ENCODE assay signal across 1 cellular context in the genomic region with DNA sequence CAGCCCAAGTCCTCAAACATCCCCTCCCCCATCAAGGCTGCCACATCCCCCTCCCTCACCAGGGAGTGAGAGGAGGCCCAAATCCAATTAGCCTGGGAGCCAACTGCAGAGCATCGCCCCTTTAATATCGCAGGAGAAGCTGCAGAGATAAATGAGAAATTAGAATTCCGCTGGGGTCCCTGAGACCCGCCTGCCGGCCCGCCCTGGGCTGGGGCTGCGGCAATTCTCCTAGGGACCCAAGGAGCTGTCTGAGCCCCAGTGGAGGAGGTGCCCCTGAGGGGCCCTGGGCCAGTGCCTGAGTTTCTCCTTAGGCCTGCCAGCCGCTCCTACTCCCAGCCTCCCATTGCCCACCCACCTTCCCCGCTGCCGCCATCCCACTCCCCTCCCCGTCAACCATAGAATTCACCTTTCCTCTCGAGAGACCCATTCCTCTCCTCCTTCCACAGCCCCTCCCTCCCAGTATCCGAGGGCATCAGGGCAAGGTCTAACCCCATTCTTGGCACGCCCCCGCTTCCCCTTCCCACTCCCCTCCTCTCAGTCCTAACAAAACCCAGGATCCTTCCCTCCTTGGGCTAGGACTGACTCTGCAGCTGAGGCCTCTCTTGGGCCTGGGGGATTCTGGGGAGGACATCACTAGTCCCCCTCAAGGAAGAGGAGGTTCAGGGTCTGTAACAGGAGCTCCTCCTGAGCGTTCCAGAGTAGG.
TF ChIP-seq lines count a peak whose summit lies in the region.

No MANE protein-coding gene starts in this region.

TF ChIP-seq in H1, 55 proteins besides CTCF, POLR2A, EP300 and RAD21 (continued from another document):
- TF ChIP-seq, protein P1, sequence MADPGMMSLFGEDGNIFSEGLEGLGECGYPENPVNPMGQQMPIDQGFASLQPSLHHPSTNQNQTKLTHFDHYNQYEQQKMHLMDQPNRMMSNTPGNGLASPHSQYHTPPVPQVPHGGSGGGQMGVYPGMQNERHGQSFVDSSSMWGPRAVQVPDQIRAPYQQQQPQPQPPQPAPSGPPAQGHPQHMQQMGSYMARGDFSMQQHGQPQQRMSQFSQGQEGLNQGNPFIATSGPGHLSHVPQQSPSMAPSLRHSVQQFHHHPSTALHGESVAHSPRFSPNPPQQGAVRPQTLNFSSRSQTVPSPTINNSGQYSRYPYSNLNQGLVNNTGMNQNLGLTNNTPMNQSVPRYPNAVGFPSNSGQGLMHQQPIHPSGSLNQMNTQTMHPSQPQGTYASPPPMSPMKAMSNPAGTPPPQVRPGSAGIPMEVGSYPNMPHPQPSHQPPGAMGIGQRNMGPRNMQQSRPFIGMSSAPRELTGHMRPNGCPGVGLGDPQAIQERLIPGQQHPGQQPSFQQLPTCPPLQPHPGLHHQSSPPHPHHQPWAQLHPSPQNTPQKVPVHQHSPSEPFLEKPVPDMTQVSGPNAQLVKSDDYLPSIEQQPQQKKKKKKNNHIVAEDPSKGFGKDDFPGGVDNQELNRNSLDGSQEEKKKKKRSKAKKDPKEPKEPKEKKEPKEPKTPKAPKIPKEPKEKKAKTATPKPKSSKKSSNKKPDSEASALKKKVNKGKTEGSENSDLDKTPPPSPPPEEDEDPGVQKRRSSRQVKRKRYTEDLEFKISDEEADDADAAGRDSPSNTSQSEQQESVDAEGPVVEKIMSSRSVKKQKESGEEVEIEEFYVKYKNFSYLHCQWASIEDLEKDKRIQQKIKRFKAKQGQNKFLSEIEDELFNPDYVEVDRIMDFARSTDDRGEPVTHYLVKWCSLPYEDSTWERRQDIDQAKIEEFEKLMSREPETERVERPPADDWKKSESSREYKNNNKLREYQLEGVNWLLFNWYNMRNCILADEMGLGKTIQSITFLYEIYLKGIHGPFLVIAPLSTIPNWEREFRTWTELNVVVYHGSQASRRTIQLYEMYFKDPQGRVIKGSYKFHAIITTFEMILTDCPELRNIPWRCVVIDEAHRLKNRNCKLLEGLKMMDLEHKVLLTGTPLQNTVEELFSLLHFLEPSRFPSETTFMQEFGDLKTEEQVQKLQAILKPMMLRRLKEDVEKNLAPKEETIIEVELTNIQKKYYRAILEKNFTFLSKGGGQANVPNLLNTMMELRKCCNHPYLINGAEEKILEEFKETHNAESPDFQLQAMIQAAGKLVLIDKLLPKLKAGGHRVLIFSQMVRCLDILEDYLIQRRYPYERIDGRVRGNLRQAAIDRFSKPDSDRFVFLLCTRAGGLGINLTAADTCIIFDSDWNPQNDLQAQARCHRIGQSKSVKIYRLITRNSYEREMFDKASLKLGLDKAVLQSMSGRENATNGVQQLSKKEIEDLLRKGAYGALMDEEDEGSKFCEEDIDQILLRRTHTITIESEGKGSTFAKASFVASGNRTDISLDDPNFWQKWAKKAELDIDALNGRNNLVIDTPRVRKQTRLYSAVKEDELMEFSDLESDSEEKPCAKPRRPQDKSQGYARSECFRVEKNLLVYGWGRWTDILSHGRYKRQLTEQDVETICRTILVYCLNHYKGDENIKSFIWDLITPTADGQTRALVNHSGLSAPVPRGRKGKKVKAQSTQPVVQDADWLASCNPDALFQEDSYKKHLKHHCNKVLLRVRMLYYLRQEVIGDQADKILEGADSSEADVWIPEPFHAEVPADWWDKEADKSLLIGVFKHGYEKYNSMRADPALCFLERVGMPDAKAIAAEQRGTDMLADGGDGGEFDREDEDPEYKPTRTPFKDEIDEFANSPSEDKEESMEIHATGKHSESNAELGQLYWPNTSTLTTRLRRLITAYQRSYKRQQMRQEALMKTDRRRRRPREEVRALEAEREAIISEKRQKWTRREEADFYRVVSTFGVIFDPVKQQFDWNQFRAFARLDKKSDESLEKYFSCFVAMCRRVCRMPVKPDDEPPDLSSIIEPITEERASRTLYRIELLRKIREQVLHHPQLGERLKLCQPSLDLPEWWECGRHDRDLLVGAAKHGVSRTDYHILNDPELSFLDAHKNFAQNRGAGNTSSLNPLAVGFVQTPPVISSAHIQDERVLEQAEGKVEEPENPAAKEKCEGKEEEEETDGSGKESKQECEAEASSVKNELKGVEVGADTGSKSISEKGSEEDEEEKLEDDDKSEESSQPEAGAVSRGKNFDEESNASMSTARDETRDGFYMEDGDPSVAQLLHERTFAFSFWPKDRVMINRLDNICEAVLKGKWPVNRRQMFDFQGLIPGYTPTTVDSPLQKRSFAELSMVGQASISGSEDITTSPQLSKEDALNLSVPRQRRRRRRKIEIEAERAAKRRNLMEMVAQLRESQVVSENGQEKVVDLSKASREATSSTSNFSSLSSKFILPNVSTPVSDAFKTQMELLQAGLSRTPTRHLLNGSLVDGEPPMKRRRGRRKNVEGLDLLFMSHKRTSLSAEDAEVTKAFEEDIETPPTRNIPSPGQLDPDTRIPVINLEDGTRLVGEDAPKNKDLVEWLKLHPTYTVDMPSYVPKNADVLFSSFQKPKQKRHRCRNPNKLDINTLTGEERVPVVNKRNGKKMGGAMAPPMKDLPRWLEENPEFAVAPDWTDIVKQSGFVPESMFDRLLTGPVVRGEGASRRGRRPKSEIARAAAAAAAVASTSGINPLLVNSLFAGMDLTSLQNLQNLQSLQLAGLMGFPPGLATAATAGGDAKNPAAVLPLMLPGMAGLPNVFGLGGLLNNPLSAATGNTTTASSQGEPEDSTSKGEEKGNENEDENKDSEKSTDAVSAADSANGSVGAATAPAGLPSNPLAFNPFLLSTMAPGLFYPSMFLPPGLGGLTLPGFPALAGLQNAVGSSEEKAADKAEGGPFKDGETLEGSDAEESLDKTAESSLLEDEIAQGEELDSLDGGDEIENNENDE (IDR thresholded peaks at IDR 0.05; ENCODE audit: insufficient replicate concordance, low read length): no peak
- TF ChIP-seq JUN (IDR thresholded peaks at IDR 0.05; ENCODE audit: low read depth, low read length) (no peak), RBBP5 (IDR thresholded peaks at IDR 0.05; ENCODE audit: borderline replicate concordance, low read depth, low read length) (no peak), TAF7 (optimal IDR thresholded peaks at IDR 0.05; ENCODE audit: borderline replicate concordance, low read depth, low read length) (no peak), EZH2 (IDR thresholded peaks at IDR 0.05; ENCODE audit: low read depth, low read length, severe bottlenecking) (no peak), SIN3A (conservative IDR thresholded peaks at IDR 0.05 in 1 of 2, IDR thresholded peaks at IDR 0.05 in 1 of 2; ENCODE audit: low read depth in 1 of 2, low read length in 2 of 2) (no peak), JUND (IDR thresholded peaks at IDR 0.05; ENCODE audit: low read length) (no peak)
- TF ChIP-seq, protein P2, sequence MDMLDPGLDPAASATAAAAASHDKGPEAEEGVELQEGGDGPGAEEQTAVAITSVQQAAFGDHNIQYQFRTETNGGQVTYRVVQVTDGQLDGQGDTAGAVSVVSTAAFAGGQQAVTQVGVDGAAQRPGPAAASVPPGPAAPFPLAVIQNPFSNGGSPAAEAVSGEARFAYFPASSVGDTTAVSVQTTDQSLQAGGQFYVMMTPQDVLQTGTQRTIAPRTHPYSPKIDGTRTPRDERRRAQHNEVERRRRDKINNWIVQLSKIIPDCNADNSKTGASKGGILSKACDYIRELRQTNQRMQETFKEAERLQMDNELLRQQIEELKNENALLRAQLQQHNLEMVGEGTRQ (IDR thresholded peaks at IDR 0.05; ENCODE audit: low read length): no peak
